Comparison of ENCODE assay signal across 31 cellular contexts in genomic region chr4:64327237-64327636, GRCh38.
"Had no signal": no experiment of that assay in that cellular context is flagged by ENCODE, and none has a peak within 500 bp of the region (broad histone marks: within the 10 kb centered on the region; RNA-seq: fewer than 3 reads in every experiment).

No MANE protein-coding gene starts in this region.

- DNase-seq: naive thymus-derived CD4-positive, alpha-beta T cell; natural killer cell; nucleus accumbens; pancreas; retina; spleen; stimulated activated CD4-positive, alpha-beta T cell treated with anti-CD3 and anti-CD28 coated beads, Interleukin-12 subunit alpha, Interleukin-12 subunit beta, amount 100 ng/mL, for 4 hours; stimulated activated CD4-positive, alpha-beta T cell treated with anti-CD3 and anti-CD28 coated beads, Interleukin-1b, Interleukin-23, amount 100 ng/mL, for 48 hours; stimulated activated CD4-positive, alpha-beta T cell treated with anti-CD3 and anti-CD28 coated beads, Interleukin-4, amount 100 ng/mL, for 1 hour; stimulated activated CD4-positive, alpha-beta T cell treated with anti-CD3 and anti-CD28 coated beads, Interleukin-4, amount 100 ng/mL, for 4 hours; stimulated activated CD8-positive, alpha-beta memory T cell treated with anti-CD3 and anti-CD28 coated beads, Interleukin-4, amount 100 ng/mL, for 48 hours; stimulated activated naive CD4-positive, alpha-beta T cell; stimulated activated naive CD8-positive, alpha-beta T cell treated with anti-CD3 and anti-CD28 coated beads, Interleukin-15, amount 100 ng/mL, for 72 hours; stimulated activated naive CD8-positive, alpha-beta T cell treated with anti-CD3 and anti-CD28 coated beads, Interleukin-15, Interleukin-2, amounts not matched to agents 100 U/mL and 50 U/mL, for 24 hours; substantia nigra; testis; tibial artery; transverse colon; upper lobe of right lung; uterus had no signal

- H3K4me3 Mint-ChIP-seq: naive thymus-derived CD4-positive, alpha-beta T cell; natural killer cell; nephron; neural crest cell; stimulated activated memory B cell treated with anti-CD40 and anti-IgM and Interleukin-4, amounts not matched to agents 10 μg/mL and 1 μg/mL and 100 μg/mL, for 72 hours; stimulated activated naive CD8-positive, alpha-beta T cell treated with anti-CD3 and anti-CD28 coated beads, Interleukin-15, amount 100 ng/mL, for 72 hours; type B pancreatic cell had no signal

- H3K27me3 ChIP-seq: neutrophil, pancreas, right atrium auricular region, spleen, suprapubic skin, testis, tibial artery, transverse colon, upper lobe of right lung, uterus had no signal

- H3K4me1 Mint-ChIP-seq: naive thymus-derived CD4-positive, alpha-beta T cell; natural killer cell; nephron; neural crest cell; stimulated activated memory B cell treated with anti-CD40 and anti-IgM and Interleukin-4, amounts not matched to agents 10 μg/mL and 1 μg/mL and 100 μg/mL, for 72 hours; stimulated activated naive CD8-positive, alpha-beta T cell treated with anti-CD3 and anti-CD28 coated beads, Interleukin-15, amount 100 ng/mL, for 72 hours had no signal

- H3K27ac Mint-ChIP-seq: naive thymus-derived CD4-positive, alpha-beta T cell; natural killer cell; nephron; stimulated activated memory B cell treated with anti-CD40 and anti-IgM and Interleukin-4, amounts not matched to agents 10 μg/mL and 1 μg/mL and 100 μg/mL, for 72 hours; stimulated activated naive CD8-positive, alpha-beta T cell treated with anti-CD3 and anti-CD28 coated beads, Interleukin-15, amount 100 ng/mL, for 72 hours; type B pancreatic cell had no signal

- H3K36me3 ChIP-seq: neutrophil, pancreas, prostate gland, spleen, suprapubic skin, tibial artery, transverse colon, upper lobe of right lung, uterus had no signal

- H3K36me3 Mint-ChIP-seq: naive thymus-derived CD4-positive, alpha-beta T cell; natural killer cell; stimulated activated memory B cell treated with anti-CD40 and anti-IgM and Interleukin-4, amounts not matched to agents 10 μg/mL and 1 μg/mL and 100 μg/mL, for 72 hours; type B pancreatic cell had no signal

- H3K4me3 ChIP-seq: pancreas, prostate gland, right atrium auricular region, skin epidermis, smooth muscle cell, spleen, suprapubic skin, testis, tibial artery, transverse colon, upper lobe of right lung, uterus had no signal

- ATAC-seq: naive thymus-derived CD4-positive, alpha-beta T cell; natural killer cell; pancreas; sciatic nerve; stimulated activated memory B cell treated with anti-CD40 and anti-IgM and Interleukin-4, amounts not matched to agents 10 μg/mL and 1 μg/mL and 100 μg/mL, for 72 hours; stimulated activated naive CD8-positive, alpha-beta T cell treated with anti-CD3 and anti-CD28 coated beads, Interleukin-15, amount 100 ng/mL, for 72 hours; stimulated activated naive CD8-positive, alpha-beta T cell treated with anti-CD3 and anti-CD28 coated beads, Interleukin-15, Interleukin-2, amounts not matched to agents 100 U/mL and 50 U/mL, for 24 hours; upper lobe of right lung had no signal

- H3K9me3 Mint-ChIP-seq: nephron, type B pancreatic cell had no signal

- H3K27me3 Mint-ChIP-seq: naive thymus-derived CD4-positive, alpha-beta T cell; stimulated activated memory B cell treated with anti-CD40 and anti-IgM and Interleukin-4, amounts not matched to agents 10 μg/mL and 1 μg/mL and 100 μg/mL, for 72 hours; stimulated activated naive CD8-positive, alpha-beta T cell treated with anti-CD3 and anti-CD28 coated beads, Interleukin-15, amount 100 ng/mL, for 72 hours; type B pancreatic cell had no signal

- H3K27ac ChIP-seq: neutrophil, pancreas, prostate gland, right atrium auricular region, skin epidermis, spleen, suprapubic skin, testis, tibial artery, transverse colon, upper lobe of right lung, uterus had no signal

- H3K9me3 ChIP-seq: neutrophil, pancreas, prostate gland, right atrium auricular region, suprapubic skin, testis, tibial artery, upper lobe of right lung, uterus had no signal

- H3K4me1 ChIP-seq: pancreas, prostate gland, right atrium auricular region, spleen, suprapubic skin, testis, tibial artery, transverse colon, upper lobe of right lung, uterus had no signal
